Comparison of ENCODE assay signal across 1 cellular context in the genomic region with DNA sequence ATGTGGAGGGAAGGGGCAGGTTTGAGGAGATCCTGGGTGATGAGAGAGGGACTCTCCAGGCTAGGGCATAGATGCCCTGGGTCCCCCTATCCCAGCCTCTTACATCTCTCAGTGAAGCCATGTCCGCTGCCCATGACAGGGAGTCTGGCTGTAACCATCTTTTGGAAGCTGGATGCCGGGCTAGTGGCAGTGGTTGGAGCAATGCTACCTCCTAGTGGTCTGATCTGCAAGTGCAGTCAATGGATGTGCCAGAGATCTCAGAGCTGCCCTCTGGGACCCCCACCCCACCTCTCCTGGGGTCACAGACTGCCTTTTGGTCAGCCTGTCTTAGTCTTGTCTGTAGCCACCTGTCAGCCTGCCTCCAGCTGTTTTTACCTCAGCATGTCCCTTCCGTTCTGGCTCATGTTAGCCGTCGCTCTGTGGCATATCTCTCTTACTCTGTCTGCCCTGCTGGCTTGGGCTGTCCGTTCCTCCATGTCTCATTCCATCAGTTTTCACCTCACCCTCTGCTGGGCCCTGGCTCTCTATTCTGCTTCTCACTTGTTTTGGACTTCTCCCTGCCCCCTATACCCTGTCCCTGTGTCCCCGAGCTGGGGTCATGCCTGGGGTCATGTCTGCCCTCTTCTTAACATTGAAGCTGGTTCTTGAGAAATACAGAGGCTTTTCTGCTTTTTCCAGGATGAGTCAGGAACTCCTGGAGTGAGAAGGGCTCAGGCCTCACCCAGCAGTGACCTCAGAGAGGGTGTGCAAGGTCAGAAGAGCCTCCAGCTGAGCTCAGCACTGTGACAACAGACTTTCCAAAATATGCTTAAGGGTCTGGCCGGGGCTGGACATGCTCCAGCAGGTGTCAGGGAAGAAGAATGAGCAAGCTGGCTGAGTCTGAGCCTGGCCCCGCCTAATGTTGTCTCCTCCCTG.
TF ChIP-seq lines count a peak whose summit lies in the region.

No MANE protein-coding gene starts in this region.

TF ChIP-seq in GM12878, 131 proteins besides CTCF, POLR2A, EP300 and RAD21 (continued from another document):
- 0 out of 2 replicates have a peak, but pooled peaks have one; percentile 39 for TF ChIP-seq SMARCA5 (IDR thresholded peaks at IDR 0.05)
- TF ChIP-seq LARP7 (IDR thresholded peaks at IDR 0.05), result no peak
- no peak for TF ChIP-seq FOXK2 (IDR thresholded peaks at IDR 0.05)
- TF ChIP-seq BHLHE40 (IDR thresholded peaks at IDR 0.05; ENCODE audit: borderline replicate concordance in 1 of 2, low read depth in 2 of 2, low read length in 1 of 2), result 0 out of 4 replicates have a peak, but pooled peaks of 1 of the 2 experiments have one; percentile 12
- TF ChIP-seq STAT1 (conservative IDR thresholded peaks at IDR 0.05), result no peak
- no peak for TF ChIP-seq TARDBP (IDR thresholded peaks at IDR 0.05; ENCODE audit: borderline replicate concordance)
- no peak for TF ChIP-seq BACH1 (IDR thresholded peaks at IDR 0.05; ENCODE audit: borderline replicate concordance)
- TF ChIP-seq EED (IDR thresholded peaks at IDR 0.05; ENCODE audit: low read depth), result no peak
- TF ChIP-seq POLR2AphosphoS5 (IDR thresholded peaks at IDR 0.05; ENCODE audit: low read length), result no peak
- TF ChIP-seq POU2F2 (IDR thresholded peaks at IDR 0.05; ENCODE audit: borderline replicate concordance, low read depth, low read length), result no peak
- TF ChIP-seq, protein P1, sequence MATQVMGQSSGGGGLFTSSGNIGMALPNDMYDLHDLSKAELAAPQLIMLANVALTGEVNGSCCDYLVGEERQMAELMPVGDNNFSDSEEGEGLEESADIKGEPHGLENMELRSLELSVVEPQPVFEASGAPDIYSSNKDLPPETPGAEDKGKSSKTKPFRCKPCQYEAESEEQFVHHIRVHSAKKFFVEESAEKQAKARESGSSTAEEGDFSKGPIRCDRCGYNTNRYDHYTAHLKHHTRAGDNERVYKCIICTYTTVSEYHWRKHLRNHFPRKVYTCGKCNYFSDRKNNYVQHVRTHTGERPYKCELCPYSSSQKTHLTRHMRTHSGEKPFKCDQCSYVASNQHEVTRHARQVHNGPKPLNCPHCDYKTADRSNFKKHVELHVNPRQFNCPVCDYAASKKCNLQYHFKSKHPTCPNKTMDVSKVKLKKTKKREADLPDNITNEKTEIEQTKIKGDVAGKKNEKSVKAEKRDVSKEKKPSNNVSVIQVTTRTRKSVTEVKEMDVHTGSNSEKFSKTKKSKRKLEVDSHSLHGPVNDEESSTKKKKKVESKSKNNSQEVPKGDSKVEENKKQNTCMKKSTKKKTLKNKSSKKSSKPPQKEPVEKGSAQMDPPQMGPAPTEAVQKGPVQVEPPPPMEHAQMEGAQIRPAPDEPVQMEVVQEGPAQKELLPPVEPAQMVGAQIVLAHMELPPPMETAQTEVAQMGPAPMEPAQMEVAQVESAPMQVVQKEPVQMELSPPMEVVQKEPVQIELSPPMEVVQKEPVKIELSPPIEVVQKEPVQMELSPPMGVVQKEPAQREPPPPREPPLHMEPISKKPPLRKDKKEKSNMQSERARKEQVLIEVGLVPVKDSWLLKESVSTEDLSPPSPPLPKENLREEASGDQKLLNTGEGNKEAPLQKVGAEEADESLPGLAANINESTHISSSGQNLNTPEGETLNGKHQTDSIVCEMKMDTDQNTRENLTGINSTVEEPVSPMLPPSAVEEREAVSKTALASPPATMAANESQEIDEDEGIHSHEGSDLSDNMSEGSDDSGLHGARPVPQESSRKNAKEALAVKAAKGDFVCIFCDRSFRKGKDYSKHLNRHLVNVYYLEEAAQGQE (IDR thresholded peaks at IDR 0.05; ENCODE audit: low read depth, low read length), result no peak
- no peak for TF ChIP-seq MYB (IDR thresholded peaks at IDR 0.05; ENCODE audit: borderline replicate concordance, low read depth, low read length)
- TF ChIP-seq SMC3 (IDR thresholded peaks at IDR 0.05; ENCODE audit: borderline replicate concordance, low read length), result peak; percentile 78
- TF ChIP-seq ATF7 (IDR thresholded peaks at IDR 0.05; ENCODE audit: low read depth), result no peak
- TF ChIP-seq FOS (IDR thresholded peaks at IDR 0.05; ENCODE audit: borderline replicate concordance, extremely low read depth, insufficient read length), result no peak
